In genomic region chr20:48751871-48752270, GRCh38 we compare ENCODE assay signal across 11 cellular contexts.
DNase-seq lines count a peak whose midpoint lies in the region; ATAC-seq and TF ChIP-seq lines count a peak whose summit lies in the region.
"Had no signal": no experiment of that assay in that cellular context is flagged by ENCODE, and none has a peak within 500 bp of the region (broad histone marks: within the 10 kb centered on the region; RNA-seq: fewer than 3 reads in every experiment).

No MANE protein-coding gene starts in this region.

- no peaks in the 10 kb centered on the region for H3K27me3 Mint-ChIP-seq in T-helper 1 cell treated with Interleukin-12 subunit alpha and Interleukin-12 subunit beta and Interleukin-4 antibody, amounts not matched to agents 30 μg/mL and 1 μg/mL, for 36 hours (ENCODE audit: low read depth)
- H3K27me3 Mint-ChIP-seq in brain (no peaks in the 10 kb centered on the region), neural crest cell (ENCODE audit: low read depth) (peaks cover 5% of the 10 kb centered on the region)

- peaks cover 7% of the 10 kb centered on the region for H3K9me3 ChIP-seq in KOPT-K1 (ENCODE audit: insufficient read depth, low read length, poor library complexity, severe bottlenecking)
- H3K9me3 ChIP-seq: sigmoid colon had no signal

- H3K27ac Mint-ChIP-seq in T-helper 1 cell treated with Interleukin-12 subunit alpha and Interleukin-12 subunit beta and Interleukin-4 antibody, amounts not matched to agents 30 μg/mL and 1 μg/mL, for 36 hours: peak overlapping the region; percentile 50
- peak overlapping the region; percentile 60 to 88 (median 75) for H3K27ac Mint-ChIP-seq in brain
- H3K27ac Mint-ChIP-seq in neural crest cell (ENCODE audit: unreplicated experiment): peak overlapping the region; percentile 81

- H3K4me3 Mint-ChIP-seq in T-helper 1 cell treated with Interleukin-12 subunit alpha and Interleukin-12 subunit beta and Interleukin-4 antibody, amounts not matched to agents 30 μg/mL and 1 μg/mL, for 36 hours: peak overlapping the region; percentile 38
- H3K4me3 Mint-ChIP-seq in brain: peak overlapping the region in 2 of 5 experiments; percentile 47 to 65
- peak overlapping the region; percentile 13 for H3K4me3 Mint-ChIP-seq in neural crest cell

- DNase-seq in T-helper 1 cell: no peak
- DNase-seq in neural crest cell (ENCODE audit: low read depth, low spot score): no peak
- DNase-seq in foreskin melanocyte: no peak
- DNase-seq: DMS 273 treated with DMSO at 0.1 percent for 48 hours, sigmoid colon had no signal

- no peak for TF ChIP-seq CTCF in brain (conservative IDR thresholded peaks at IDR 0.05)
- TF ChIP-seq CTCF in neural crest cell (conservative IDR thresholded peaks at IDR 0.05): no peak

- no peaks in the 10 kb centered on the region for H3K36me3 ChIP-seq in KOPT-K1 (ENCODE audit: insufficient read depth, low read length)
- H3K36me3 ChIP-seq: sigmoid colon had no signal

- ATAC-seq in GM21619 (IDR thresholded peaks at IDR 0.05; ENCODE audit: unreplicated experiment) (no peak), GM18867 (IDR thresholded peaks at IDR 0.05; ENCODE audit: unreplicated experiment) (no peak)

- peaks cover 67% of the 10 kb centered on the region for H3K4me1 Mint-ChIP-seq in T-helper 1 cell treated with Interleukin-12 subunit alpha and Interleukin-12 subunit beta and Interleukin-4 antibody, amounts not matched to agents 30 μg/mL and 1 μg/mL, for 36 hours (ENCODE audit: low read depth)
- H3K4me1 Mint-ChIP-seq in brain: peaks cover 55% of the 10 kb centered on the region
- H3K4me1 Mint-ChIP-seq in neural crest cell: peaks cover 68% of the 10 kb centered on the region

- H3K36me3 Mint-ChIP-seq in T-helper 1 cell treated with Interleukin-12 subunit alpha and Interleukin-12 subunit beta and Interleukin-4 antibody, amounts not matched to agents 30 μg/mL and 1 μg/mL, for 36 hours (ENCODE audit: low read depth): peaks cover 64% of the 10 kb centered on the region
- H3K36me3 Mint-ChIP-seq in brain: peaks cover 15% of the 10 kb centered on the region
- peaks cover 14% of the 10 kb centered on the region for H3K36me3 Mint-ChIP-seq in neural crest cell (ENCODE audit: low read depth)

- peaks cover 8% of the 10 kb centered on the region for H3K9me3 Mint-ChIP-seq in T-helper 1 cell treated with Interleukin-12 subunit alpha and Interleukin-12 subunit beta and Interleukin-4 antibody, amounts not matched to agents 30 μg/mL and 1 μg/mL, for 36 hours
- peaks cover 0 to 11% (median 7%) of the 10 kb centered on the region in 5 experiments for H3K9me3 Mint-ChIP-seq in brain
- peaks cover 6% of the 10 kb centered on the region for H3K9me3 Mint-ChIP-seq in neural crest cell

- peak overlapping the region; percentile 66 for H3K27ac ChIP-seq in KOPT-K1 (ENCODE audit: low read depth, low read length, poor library complexity, severe bottlenecking)
- H3K27ac ChIP-seq: 22Rv1 had no signal
